ENCODE assay signal across 1 cellular context in genomic region chr12:124884587-124885438, GRCh38.
A peak's percentile ranks its signal among the peaks of the same experiment; 100 is the strongest.
TF ChIP-seq lines count a peak whose summit lies in the region.

No MANE protein-coding gene starts in this region.

TF ChIP-seq in K562, 482 proteins besides CTCF, POLR2A, EP300 and RAD21 (continued from another document and continues in another):
- TF ChIP-seq PRDM10 (IDR thresholded peaks at IDR 0.05; ENCODE audit: partially characterized antibody) = peak; percentile 41
- no peak for TF ChIP-seq SNIP1 (IDR thresholded peaks at IDR 0.05; ENCODE audit: low read depth)
- TF ChIP-seq CC2D1A (IDR thresholded peaks at IDR 0.05) = peak; percentile 79; the same call in 1 of the 2 replicates
- no peak for TF ChIP-seq RBM25 (IDR thresholded peaks at IDR 0.05; ENCODE audit: low read depth, low read length, severe bottlenecking)
- TF ChIP-seq LEF1 (IDR thresholded peaks at IDR 0.05) = peak; percentile 50; the same call in 1 of the 2 replicates
- peak in 1 of 2 experiments; percentile 83; a peak in 2 of 4 replicates for TF ChIP-seq HDAC1 (IDR thresholded peaks at IDR 0.05)
- no peak for TF ChIP-seq STAT6 (CRISPR knock-in tag; IDR thresholded peaks at IDR 0.05)
- no peak for TF ChIP-seq HNRNPH1 (optimal IDR thresholded peaks at IDR 0.05; ENCODE audit: low read depth, low read length)
- peak; percentile 24; the same call in 1 of the 2 replicates for TF ChIP-seq JUN (IDR thresholded peaks at IDR 0.05; ENCODE audit: borderline replicate concordance, low read depth, low read length)
- no peak for TF ChIP-seq JUN (CRISPR knock-in tag; IDR thresholded peaks at IDR 0.05; ENCODE audit: borderline replicate concordance)
- TF ChIP-seq ATF1 (CRISPR knock-in tag; IDR thresholded peaks at IDR 0.05) = no peak
- 0 out of 2 replicates have a peak, but pooled peaks have one; percentile 34 for TF ChIP-seq ATF1 (tag; IDR thresholded peaks at IDR 0.05)
- TF ChIP-seq L3MBTL2 (IDR thresholded peaks at IDR 0.05) = peak; percentile 46; the same call in 1 of the 2 replicates
- peak; percentile 42; the same call in 1 of the 2 replicates for TF ChIP-seq EP400 (IDR thresholded peaks at IDR 0.05)
- TF ChIP-seq IRF1 (CRISPR knock-in tag; IDR thresholded peaks at IDR 0.05; ENCODE audit: borderline replicate concordance) = no peak
- peak in 1 of 2 experiments; percentile 65; a peak in 2 of 4 replicates for TF ChIP-seq FOXA3 (CRISPR knock-in tag; conservative IDR thresholded peaks at IDR 0.05 in 1 of 2, IDR thresholded peaks at IDR 0.05 in 1 of 2)
- TF ChIP-seq DPF2 (IDR thresholded peaks at IDR 0.05) = peak; percentile 87
- peak; percentile 55 for TF ChIP-seq HDAC3 (IDR thresholded peaks at IDR 0.05; ENCODE audit: borderline replicate concordance, partially characterized antibody)
- TF ChIP-seq MAX (CRISPR knock-in tag; IDR thresholded peaks at IDR 0.05) = peak; percentile 73; the same call in 1 of the 2 replicates
- peak; percentile 46 to 55; a peak in 1 of 4 replicates for TF ChIP-seq ARNT (IDR thresholded peaks at IDR 0.05)
- peak; percentile 67; the same call in 1 of the 2 replicates for TF ChIP-seq ZKSCAN1 (IDR thresholded peaks at IDR 0.05; ENCODE audit: low read depth, low read length)
- TF ChIP-seq CREB3 (tag; conservative IDR thresholded peaks at IDR 0.05; ENCODE audit: low read depth) = 0 out of 2 replicates have a peak, but pooled peaks have one; percentile 30
- TF ChIP-seq CTBP1 (IDR thresholded peaks at IDR 0.05; ENCODE audit: borderline replicate concordance) = peak; percentile 95
- peak in 1 of 3 experiments; percentile 48; a peak in 1 of 6 replicates for TF ChIP-seq ZBTB11 (CRISPR knock-in tag; IDR thresholded peaks at IDR 0.05)
- TF ChIP-seq NFIC (IDR thresholded peaks at IDR 0.05) = peak; percentile 92
- TF ChIP-seq ZNF239 (CRISPR knock-in tag; IDR thresholded peaks at IDR 0.05) = no peak
- no peak for TF ChIP-seq RFX1 (IDR thresholded peaks at IDR 0.05)
- TF ChIP-seq THRB (CRISPR knock-in tag; conservative IDR thresholded peaks at IDR 0.05) = no peak
- no peak for TF ChIP-seq IFI16 (CRISPR knock-in tag; IDR thresholded peaks at IDR 0.05)
- no peak for TF ChIP-seq FOXJ3 (CRISPR knock-in tag; IDR thresholded peaks at IDR 0.05)
- TF ChIP-seq SOX6 (IDR thresholded peaks at IDR 0.05) = peak; percentile 83
- no peak for TF ChIP-seq NR2C2 (CRISPR knock-in tag; IDR thresholded peaks at IDR 0.05)
- no peak for TF ChIP-seq NR2C2 (tag; IDR thresholded peaks at IDR 0.05)
- peak; percentile 85 for TF ChIP-seq HLTF (IDR thresholded peaks at IDR 0.05)
- TF ChIP-seq REST (CRISPR knock-in tag; IDR thresholded peaks at IDR 0.05; ENCODE audit: low read depth) = no peak
- TF ChIP-seq SMARCE1 (IDR thresholded peaks at IDR 0.05) = peak; percentile 87
- TF ChIP-seq FOXO4 (CRISPR knock-in tag; IDR thresholded peaks at IDR 0.05) = no peak
- no peak for TF ChIP-seq ZNF57 (CRISPR knock-in tag; IDR thresholded peaks at IDR 0.05)
- peak; percentile 86 for TF ChIP-seq GATA2 (CRISPR knock-in tag; IDR thresholded peaks at IDR 0.05)
- TF ChIP-seq POLR3G (IDR thresholded peaks at IDR 0.05; ENCODE audit: extremely low read depth, insufficient read length, insufficient replicate concordance) = no peak
- TF ChIP-seq MBD2 (IDR thresholded peaks at IDR 0.05; ENCODE audit: borderline replicate concordance, low read depth) = no peak
- peak; percentile 54; the same call in 1 of the 2 replicates for TF ChIP-seq MXI1 (IDR thresholded peaks at IDR 0.05; ENCODE audit: low read depth, low read length)
- TF ChIP-seq ZBTB1 (CRISPR knock-in tag; IDR thresholded peaks at IDR 0.05; ENCODE audit: borderline replicate concordance, low read depth) = no peak
- peak; percentile 98 for TF ChIP-seq CBFA2T2 (conservative IDR thresholded peaks at IDR 0.05)
- peak; percentile 92 for TF ChIP-seq PML (IDR thresholded peaks at IDR 0.05; ENCODE audit: low read length)
- TF ChIP-seq NFE2 (IDR thresholded peaks at IDR 0.05; ENCODE audit: low read depth) = peak; percentile 62
- no peak for TF ChIP-seq CHD2 (IDR thresholded peaks at IDR 0.05; ENCODE audit: low read depth, low read length)
- no peak for TF ChIP-seq ZFX (CRISPR knock-in tag; IDR thresholded peaks at IDR 0.05)
- TF ChIP-seq HES1 (IDR thresholded peaks at IDR 0.05; ENCODE audit: low read depth) = peak; percentile 54; the same call in 1 of the 2 replicates
